10 cellular contexts compared by ENCODE assay signal in genomic region chr10:102612964-102613275, GRCh38. TPM values are rescaled to one million over a fixed set of nuclear protein-coding genes. Genes with fewer than 3 reads are reported as not detected.
DNase-seq lines count a peak whose midpoint lies in the region; ATAC-seq lines count a peak whose summit lies in the region.
"Had no signal": no experiment of that assay in that cellular context is flagged by ENCODE, and none has a peak within 500 bp of the region (broad histone marks: within the 10 kb centered on the region; RNA-seq: fewer than 3 reads in every experiment).

No MANE protein-coding gene starts in this region.

- peak; percentile 88 for ATAC-seq in stimulated activated naive CD8-positive, alpha-beta T cell treated with anti-CD3 and anti-CD28 coated beads, Interleukin-15, amount 100 ng/mL, for 72 hours

- H3K27ac ChIP-seq in muscle layer of duodenum (ENCODE audit: low read length), result peak overlapping the region; percentile 46
- H3K27ac ChIP-seq: brain microvascular endothelial cell had no signal

- CTCF ChIA-PET in activated naive CD4-positive, alpha-beta T cell treated with anti-CD3 and anti-CD28 coated beads for 36 hours (lab: Charles Lee), result interaction anchor here (1.6 to 1.8 kb wide), 2 partner anchors 31 to 108 kb away, joined by 5 read pairs; partner anchors contain the start of genes SUFU and TRIM8

- peak overlapping the region; percentile 79 for H3K27ac Mint-ChIP-seq in activated naive CD4-positive, alpha-beta T cell treated with anti-CD3 and anti-CD28 coated beads for 36 hours
- H3K27ac Mint-ChIP-seq in stimulated activated naive CD8-positive, alpha-beta T cell treated with anti-CD3 and anti-CD28 coated beads, Interleukin-15, amount 100 ng/mL, for 72 hours, result peak overlapping the region; percentile 84 to 98

- H3K4me3 Mint-ChIP-seq in activated naive CD4-positive, alpha-beta T cell treated with anti-CD3 and anti-CD28 coated beads for 36 hours, result no peak overlapping the region
- H3K4me3 Mint-ChIP-seq in stimulated activated naive CD8-positive, alpha-beta T cell treated with anti-CD3 and anti-CD28 coated beads, Interleukin-15, amount 100 ng/mL, for 72 hours, result peak overlapping the region; percentile 56 to 80
- H3K4me3 Mint-ChIP-seq: immature natural killer cell had no signal

- no peaks in the 10 kb centered on the region for H3K27me3 Mint-ChIP-seq in activated naive CD4-positive, alpha-beta T cell treated with anti-CD3 and anti-CD28 coated beads for 36 hours (ENCODE audit: low read depth)
- no peaks in the 10 kb centered on the region for H3K27me3 Mint-ChIP-seq in stimulated activated naive CD8-positive, alpha-beta T cell treated with anti-CD3 and anti-CD28 coated beads, Interleukin-15, amount 100 ng/mL, for 72 hours

- peaks cover 32% of the 10 kb centered on the region for H3K4me1 Mint-ChIP-seq in activated naive CD4-positive, alpha-beta T cell treated with anti-CD3 and anti-CD28 coated beads for 36 hours (ENCODE audit: low read depth)
- peaks cover 45% of the 10 kb centered on the region for H3K4me1 Mint-ChIP-seq in stimulated activated naive CD8-positive, alpha-beta T cell treated with anti-CD3 and anti-CD28 coated beads, Interleukin-15, amount 100 ng/mL, for 72 hours
- H3K4me1 Mint-ChIP-seq: immature natural killer cell had no signal

- peaks cover 16 to 40% of the 10 kb centered on the region in 2 donors for H3K4me1 ChIP-seq in muscle layer of duodenum (ENCODE audit: control insufficient read depth in 1 of 2, insufficient read depth in 2 of 2, low read length in 2 of 2)

- H3K36me3 ChIP-seq in muscle layer of duodenum (ENCODE audit: control insufficient read depth in 1 of 2, insufficient read depth in 2 of 2, low read length in 2 of 2), result peaks cover 10 to 14% of the 10 kb centered on the region in 2 donors

- intact Hi-C loops in activated naive CD4-positive, alpha-beta T cell treated with anti-CD3 and anti-CD28 coated beads for 36 hours (cut with micrococcal nuclease), result loop anchor here (2.0 kb wide), 1 partner anchor 58 kb away; no protein-coding TSS in a partner anchor

- no peaks in the 10 kb centered on the region for H3K9me3 ChIP-seq in muscle layer of duodenum (ENCODE audit: control insufficient read depth in 1 of 2, low read length in 2 of 2)

- peaks cover 3% of the 10 kb centered on the region for H3K36me3 Mint-ChIP-seq in activated naive CD4-positive, alpha-beta T cell treated with anti-CD3 and anti-CD28 coated beads for 36 hours (ENCODE audit: low read depth)

- H3K4me3 ChIP-seq in muscle layer of duodenum (ENCODE audit: low read depth in 1 of 2, low read length in 2 of 2), result no peak overlapping the region

- no peaks in the 10 kb centered on the region for H3K27me3 ChIP-seq in muscle layer of duodenum (ENCODE audit: low read depth, low read length)
- H3K27me3 ChIP-seq: brain microvascular endothelial cell had no signal

- DNase-seq in T-helper 22 cell (ENCODE audit: low read depth), result peak; percentile 47
- peak; percentile 69 for DNase-seq in activated naive CD4-positive, alpha-beta T cell treated with anti-CD3 and anti-CD28 coated beads for 36 hours
- peak; percentile 43 to 49 for DNase-seq in stimulated activated naive CD8-positive, alpha-beta T cell treated with anti-CD3 and anti-CD28 coated beads, Interleukin-15, amount 100 ng/mL, for 72 hours
- no peak for DNase-seq in SIG-M5 treated with dmso at 0.1 percent for 504 hours (lab: John Stamatoyannopoulos, UW; ENCODE audit: unreplicated experiment)
- no peak for DNase-seq in NCI-H2107 (lab: John Stamatoyannopoulos, UW)
- no peak for DNase-seq in NCI-H187 treated with DMSO at 0.1 percent for 48 hours (lab: John Stamatoyannopoulos, UW)
- DNase-seq in iPS-NIHi7 (ENCODE audit: extremely low spot score), result no peak
- DNase-seq: brain microvascular endothelial cell, immature natural killer cell had no signal

- H3K9me3 Mint-ChIP-seq in activated naive CD4-positive, alpha-beta T cell treated with anti-CD3 and anti-CD28 coated beads for 36 hours, result no peaks in the 10 kb centered on the region
- H3K9me3 Mint-ChIP-seq in stimulated activated naive CD8-positive, alpha-beta T cell treated with anti-CD3 and anti-CD28 coated beads, Interleukin-15, amount 100 ng/mL, for 72 hours, result no peaks in the 10 kb centered on the region
- H3K9me3 Mint-ChIP-seq: immature natural killer cell had no signal

RNA-seq across cellular contexts. Expression of gene TRIM8, which starts 31.4 kb away (rescaled TPM):
- 10 to 100 TPM; 18.8 to 20.0 TPM for total RNA-seq in activated naive CD4-positive, alpha-beta T cell treated with anti-CD3 and anti-CD28 coated beads for 36 hours

Comparison
In these comparisons a context has a peak if more than half of its experiments do, and no peak if none do; other contexts are left out.
1. DNase-seq: peak in T-helper 22 cell (single experiment), activated naive CD4-positive, alpha-beta T cell treated with anti-CD3 and anti-CD28 coated beads for 36 hours (single experiment) and stimulated activated naive CD8-positive, alpha-beta T cell treated with anti-CD3 and anti-CD28 coated beads, Interleukin-15, amount 100 ng/mL, for 72 hours (2 of 2); none in SIG-M5 treated with dmso at 0.1 percent for 504 hours (single experiment), NCI-H2107 (single experiment), NCI-H187 treated with DMSO at 0.1 percent for 48 hours (single experiment) and iPS-NIHi7 (single experiment).